ENCODE assay signal across 17 cellular contexts in genomic region chr3:196232154-196232881, GRCh38.
DNase-seq lines count a peak whose midpoint lies in the region; ATAC-seq lines count a peak whose summit lies in the region.
"Had no signal": no experiment of that assay in that cellular context is flagged by ENCODE, and none has a peak within 500 bp of the region (broad histone marks: within the 10 kb centered on the region; RNA-seq: fewer than 3 reads in every experiment).

No MANE protein-coding gene starts in this region.

- DNase-seq in CD1c-positive myeloid dendritic cell (ENCODE audit: extremely low spot score), result peak; percentile 61
- peak; percentile 13 for DNase-seq in medulla oblongata (ENCODE audit: extremely low spot score)
- no peak for DNase-seq in HuH-7 (ENCODE audit: low spot score)
- no peak for DNase-seq in NCI-H2227 (lab: John Stamatoyannopoulos, UW; ENCODE audit: unreplicated experiment)
- no peak for DNase-seq in DMS53 treated with DMSO at 0.1 percent for 48 hours (lab: John Stamatoyannopoulos, UW; ENCODE audit: unreplicated experiment)
- DNase-seq: activated CD8-positive, alpha-beta memory T cell treated with anti-CD3 and anti-CD28 coated beads, Interleukin-2, amount 50 U/mL, for 4 hours; central memory CD4-positive, alpha-beta T cell; DMS53; gastrocnemius medialis; KG1; NCI-H1436 treated with DMSO at 0.1 percent for 48 hours; NCI-H510A; pancreas; SW 1271 had no signal

- ATAC-seq in GM19023 (IDR thresholded peaks at IDR 0.05; ENCODE audit: unreplicated experiment), result peak; percentile 50
- peak; percentile 55 for ATAC-seq in HG03045 (IDR thresholded peaks at IDR 0.05; ENCODE audit: unreplicated experiment)
- ATAC-seq in GM18502 (IDR thresholded peaks at IDR 0.05; ENCODE audit: poor library complexity, unreplicated experiment), result no peak
- ATAC-seq: gastrocnemius medialis had no signal

Comparison
In these comparisons a context has a peak if more than half of its experiments do, and no peak if none do; other contexts are left out.
1. DNase-seq: peak in CD1c-positive myeloid dendritic cell (single experiment) and medulla oblongata (single experiment); none in HuH-7 (single experiment), NCI-H2227 (single experiment) and DMS53 treated with DMSO at 0.1 percent for 48 hours (single experiment).